1 cellular context compared by ENCODE assay signal in the genomic region with DNA sequence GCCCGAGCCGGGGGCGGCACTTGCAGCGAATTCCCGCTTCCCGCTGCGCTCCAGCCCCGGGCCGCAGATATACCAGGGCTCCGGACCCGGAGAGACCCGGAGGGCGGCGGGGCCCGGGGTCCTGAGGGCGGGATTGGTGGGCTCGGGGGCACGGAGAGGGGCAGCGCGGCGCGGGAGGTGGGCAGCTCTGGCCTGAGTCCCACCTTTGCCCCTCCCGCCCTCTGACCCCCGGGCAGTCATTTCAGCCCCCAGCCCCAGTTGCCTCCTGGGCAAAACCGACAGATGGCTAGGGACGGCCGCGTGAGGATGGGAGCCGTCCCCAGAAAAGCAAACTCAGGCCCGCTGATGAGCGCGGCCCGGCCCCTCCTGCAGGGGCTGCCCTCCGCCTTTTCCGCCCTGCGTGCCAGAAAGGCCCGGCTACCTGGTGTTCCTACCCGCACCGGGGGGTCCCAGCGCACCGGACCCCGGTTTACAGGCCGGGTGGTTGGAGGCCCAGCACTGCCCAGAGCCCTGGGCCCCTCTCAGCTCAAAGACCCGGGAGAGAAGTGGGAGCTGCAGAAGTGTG.
A peak's percentile ranks its signal among the peaks of the same experiment; 100 is the strongest.
TF ChIP-seq lines count a peak whose summit lies in the region.

No MANE protein-coding gene starts in this region.

TF ChIP-seq in HepG2, 621 proteins besides CTCF, POLR2A, EP300 and RAD21:
- TF ChIP-seq POLR2AphosphoS5 (IDR thresholded peaks at IDR 0.05; ENCODE audit: low read depth, low read length) (no peak), MAX (IDR thresholded peaks at IDR 0.05) (peak; percentile 25; the same call in 1 of the 2 replicates), HNRNPK (IDR thresholded peaks at IDR 0.05; ENCODE audit: low read depth, low read length, poor library complexity, severe bottlenecking) (peak; percentile 7), ETV6 (CRISPR knock-in tag; conservative IDR thresholded peaks at IDR 0.05) (no peak), ZNF563 (CRISPR knock-in tag; IDR thresholded peaks at IDR 0.05) (no peak), HNRNPLL (IDR thresholded peaks at IDR 0.05; ENCODE audit: low read depth, low read length, poor library complexity, severe bottlenecking) (peak; percentile 8)
